ENCODE assay signal across 28 cellular contexts in the genomic region with DNA sequence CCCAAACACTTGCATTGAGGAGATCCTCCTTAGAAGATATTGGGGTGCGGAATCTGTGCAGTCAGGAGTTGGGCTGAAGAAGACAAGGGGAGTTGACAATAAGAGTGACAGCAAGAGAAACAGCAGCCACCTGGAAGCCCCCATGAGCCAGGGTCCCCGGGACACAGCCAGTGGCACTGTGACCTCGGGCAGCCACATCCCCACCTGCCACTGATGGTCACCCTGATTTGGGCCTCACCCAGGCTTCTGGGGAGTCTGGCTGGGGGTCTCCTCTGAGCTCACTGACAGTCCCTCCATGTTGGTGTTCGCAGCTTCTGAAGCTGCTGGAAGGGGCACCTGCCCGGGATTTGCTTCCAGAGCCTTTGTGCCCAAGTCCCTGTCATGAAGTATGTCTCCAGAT.
"Had no signal": no experiment of that assay in that cellular context is flagged by ENCODE, and none has a peak within 500 bp of the region (broad histone marks: within the 10 kb centered on the region; RNA-seq: fewer than 3 reads in every experiment).

No MANE protein-coding gene starts in this region.

- H3K27ac ChIP-seq: suprapubic skin, testis, thoracic aorta, thyroid gland, tibial artery, tibial nerve, upper lobe of left lung, upper lobe of right lung, uterus, vagina had no signal

- ATAC-seq: stimulated activated effector memory CD8-positive, alpha-beta T cell treated with anti-CD3 and anti-CD28 coated beads, Interleukin-12 subunit alpha, Interleukin-12 subunit beta, amount 100 ng/mL, for 72 hours; stimulated activated memory B cell treated with anti-CD40 and anti-IgM and Interleukin-4, amounts not matched to agents 10 μg/mL and 1 μg/mL and 100 μg/mL, for 72 hours; stimulated activated naive B cell treated with anti-CD40 and anti-IgM and Interleukin-4, amounts not matched to agents 10 μg/mL and 1 μg/mL and 100 μg/mL, for 72 hours; stimulated activated naive CD8-positive, alpha-beta T cell treated with anti-CD3 and anti-CD28 coated beads, Interleukin-15, amount 100 ng/mL, for 72 hours; stimulated activated naive CD8-positive, alpha-beta T cell treated with anti-CD3 and anti-CD28 coated beads, Interleukin-15, Interleukin-2, amounts not matched to agents 100 U/mL and 50 U/mL, for 24 hours; upper lobe of right lung had no signal

- FAIRE-seq: urothelium cell line had no signal

- H3K27me3 ChIP-seq: stomach, suprapubic skin, testis, thyroid gland, tibial artery, tibial nerve, transverse colon, upper lobe of left lung, upper lobe of right lung, uterus, vagina had no signal

- H3K36me3 Mint-ChIP-seq: stimulated activated effector memory CD8-positive, alpha-beta T cell treated with anti-CD3 and anti-CD28 coated beads, Interleukin-12 subunit alpha, Interleukin-12 subunit beta, amount 100 ng/mL, for 72 hours; stimulated activated memory B cell treated with anti-CD40 and anti-IgM and Interleukin-4, amounts not matched to agents 10 μg/mL and 1 μg/mL and 100 μg/mL, for 72 hours; stimulated activated naive B cell treated with anti-CD40 and anti-IgM and Interleukin-4, amounts not matched to agents 10 μg/mL and 1 μg/mL and 100 μg/mL, for 72 hours; type B pancreatic cell had no signal

- H3K4me3 ChIP-seq: stomach, suprapubic skin, testis, thoracic aorta, thyroid gland, tibial artery, tibial nerve, transverse colon, upper lobe of left lung, upper lobe of right lung, uterus, vagina had no signal

- H3K36me3 ChIP-seq: stomach, suprapubic skin, thoracic aorta, thyroid gland, tibial artery, tibial nerve, transverse colon, upper lobe of left lung, upper lobe of right lung, uterus, vagina had no signal

- DNase-seq: stimulated activated CD4-positive, alpha-beta T cell treated with anti-CD3 and anti-CD28 coated beads, Interleukin-2, amount 100 ng/mL, for 48 hours; stimulated activated CD4-positive, alpha-beta T cell treated with anti-CD3 and anti-CD28 coated beads, Interleukin-4, amount 100 ng/mL, for 1 hour; stimulated activated CD4-positive, alpha-beta T cell treated with anti-CD3 and anti-CD28 coated beads, Interleukin-4, amount 100 ng/mL, for 24 hours; stimulated activated CD4-positive, alpha-beta T cell treated with anti-CD3 and anti-CD28 coated beads, Interleukin-4, amount 100 ng/mL, for 4 hours; stimulated activated CD8-positive, alpha-beta memory T cell treated with anti-CD3 and anti-CD28 coated beads, Interleukin-4, amount 100 ng/mL, for 48 hours; stimulated activated naive B cell treated with anti-CD40 and anti-IgM and Interleukin-4, amounts not matched to agents 10 μg/mL and 1 μg/mL and 100 μg/mL, for 72 hours; stimulated activated naive CD4-positive, alpha-beta T cell; stimulated activated naive CD4-positive, alpha-beta T cell treated with Interleukin-2 at 50 U/mL for 16 hours; stimulated activated naive CD8-positive, alpha-beta T cell treated with anti-CD3 and anti-CD28 coated beads, Interleukin-15, amount 100 ng/mL, for 72 hours; stimulated activated naive CD8-positive, alpha-beta T cell treated with anti-CD3 and anti-CD28 coated beads, Interleukin-15, Interleukin-2, amounts not matched to agents 100 U/mL and 50 U/mL, for 24 hours; stomach; substantia nigra; testis; thyroid gland; tibial artery; transverse colon; upper lobe of right lung; uterus had no signal

- H3K9me3 Mint-ChIP-seq: stimulated activated effector memory CD8-positive, alpha-beta T cell treated with anti-CD3 and anti-CD28 coated beads, Interleukin-12 subunit alpha, Interleukin-12 subunit beta, amount 100 ng/mL, for 72 hours; stimulated activated memory B cell treated with anti-CD40 and anti-IgM and Interleukin-4, amounts not matched to agents 10 μg/mL and 1 μg/mL and 100 μg/mL, for 72 hours; stimulated activated naive B cell treated with anti-CD40 and anti-IgM and Interleukin-4, amounts not matched to agents 10 μg/mL and 1 μg/mL and 100 μg/mL, for 72 hours; stimulated activated naive CD8-positive, alpha-beta T cell treated with anti-CD3 and anti-CD28 coated beads, Interleukin-15, amount 100 ng/mL, for 72 hours; stimulated activated naive CD8-positive, alpha-beta T cell treated with anti-CD3 and anti-CD28 coated beads, Interleukin-15, Interleukin-2, amounts not matched to agents 100 ng/mL and 50 ng/mL, for 24 hours had no signal

- H3K27ac Mint-ChIP-seq: stimulated activated effector memory CD8-positive, alpha-beta T cell treated with anti-CD3 and anti-CD28 coated beads, Interleukin-12 subunit alpha, Interleukin-12 subunit beta, amount 100 ng/mL, for 72 hours; stimulated activated memory B cell treated with anti-CD40 and anti-IgM and Interleukin-4, amounts not matched to agents 10 μg/mL and 1 μg/mL and 100 μg/mL, for 72 hours; stimulated activated naive B cell treated with anti-CD40 and anti-IgM and Interleukin-4, amounts not matched to agents 10 μg/mL and 1 μg/mL and 100 μg/mL, for 72 hours; stimulated activated naive CD8-positive, alpha-beta T cell treated with anti-CD3 and anti-CD28 coated beads, Interleukin-15, amount 100 ng/mL, for 72 hours; stimulated activated naive CD8-positive, alpha-beta T cell treated with anti-CD3 and anti-CD28 coated beads, Interleukin-15, Interleukin-2, amounts not matched to agents 100 ng/mL and 50 ng/mL, for 24 hours; type B pancreatic cell had no signal

- H3K27me3 Mint-ChIP-seq: stimulated activated memory B cell treated with anti-CD40 and anti-IgM and Interleukin-4, amounts not matched to agents 10 μg/mL and 1 μg/mL and 100 μg/mL, for 72 hours; stimulated activated naive B cell treated with anti-CD40 and anti-IgM and Interleukin-4, amounts not matched to agents 10 μg/mL and 1 μg/mL and 100 μg/mL, for 72 hours; stimulated activated naive CD8-positive, alpha-beta T cell treated with anti-CD3 and anti-CD28 coated beads, Interleukin-15, amount 100 ng/mL, for 72 hours; stimulated activated naive CD8-positive, alpha-beta T cell treated with anti-CD3 and anti-CD28 coated beads, Interleukin-15, Interleukin-2, amounts not matched to agents 100 ng/mL and 50 ng/mL, for 24 hours had no signal

- H3K4me1 Mint-ChIP-seq: stimulated activated effector memory CD8-positive, alpha-beta T cell treated with anti-CD3 and anti-CD28 coated beads, Interleukin-12 subunit alpha, Interleukin-12 subunit beta, amount 100 ng/mL, for 72 hours; stimulated activated memory B cell treated with anti-CD40 and anti-IgM and Interleukin-4, amounts not matched to agents 10 μg/mL and 1 μg/mL and 100 μg/mL, for 72 hours; stimulated activated naive B cell treated with anti-CD40 and anti-IgM and Interleukin-4, amounts not matched to agents 10 μg/mL and 1 μg/mL and 100 μg/mL, for 72 hours; stimulated activated naive CD8-positive, alpha-beta T cell treated with anti-CD3 and anti-CD28 coated beads, Interleukin-15, amount 100 ng/mL, for 72 hours had no signal

- H3K4me3 Mint-ChIP-seq: stimulated activated effector memory CD8-positive, alpha-beta T cell treated with anti-CD3 and anti-CD28 coated beads, Interleukin-12 subunit alpha, Interleukin-12 subunit beta, amount 100 ng/mL, for 72 hours; stimulated activated memory B cell treated with anti-CD40 and anti-IgM and Interleukin-4, amounts not matched to agents 10 μg/mL and 1 μg/mL and 100 μg/mL, for 72 hours; stimulated activated naive B cell treated with anti-CD40 and anti-IgM and Interleukin-4, amounts not matched to agents 10 μg/mL and 1 μg/mL and 100 μg/mL, for 72 hours; stimulated activated naive CD8-positive, alpha-beta T cell treated with anti-CD3 and anti-CD28 coated beads, Interleukin-15, amount 100 ng/mL, for 72 hours; stimulated activated naive CD8-positive, alpha-beta T cell treated with anti-CD3 and anti-CD28 coated beads, Interleukin-15, Interleukin-2, amounts not matched to agents 100 ng/mL and 50 ng/mL, for 24 hours; type B pancreatic cell had no signal

- H3K9me3 ChIP-seq: stomach, suprapubic skin, testis, thoracic aorta, thyroid gland, tibial artery, transverse colon, upper lobe of left lung, upper lobe of right lung, uterus, vagina had no signal

- H3K4me1 ChIP-seq: suprapubic skin, testis, thyroid gland, tibial artery, tibial nerve, upper lobe of left lung, upper lobe of right lung, uterus, vagina had no signal
